Comparison of ENCODE assay signal across 19 cellular contexts in genomic region chr14:105711058-105711620, GRCh38.
DNase-seq lines count a peak whose midpoint lies in the region; ATAC-seq, FAIRE-seq and TF ChIP-seq lines count a peak whose summit lies in the region.
"Had no signal": no experiment of that assay in that cellular context is flagged by ENCODE, and none has a peak within 500 bp of the region (broad histone marks: within the 10 kb centered on the region; RNA-seq: fewer than 3 reads in every experiment).

No MANE protein-coding gene starts in this region.

- H3K27ac ChIP-seq in RWPE2 (ENCODE audit: poor library complexity, severe bottlenecking) (no peak overlapping the region), endodermal cell (ENCODE audit: low read depth, low read length) (no peak overlapping the region)
- H3K27ac ChIP-seq: C4-2B had no signal

- no peak overlapping the region for H3K4me3 Mint-ChIP-seq in activated T-cell treated with anti-CD3 and anti-CD28 coated beads, Interleukin-2, amount 50 U/mL, for 24 hours
- H3K4me3 Mint-ChIP-seq in activated T-cell treated with anti-CD3 and anti-CD28 coated beads, Interleukin-2, amount 50 U/mL, for 4 hours = no peak overlapping the region
- H3K4me3 Mint-ChIP-seq in endodermal cell = no peak overlapping the region
- H3K4me3 Mint-ChIP-seq in stimulated activated memory B cell treated with anti-CD40 and anti-IgM and Interleukin-4, amounts not matched to agents 10 μg/mL and 1 μg/mL and 100 μg/mL, for 72 hours = no peak overlapping the region
- H3K4me3 Mint-ChIP-seq: CD8-positive, alpha-beta T cell; HFFc6 had no signal

- no peak overlapping the region for H3K4me3 ChIP-seq in RWPE2 (ENCODE audit: severe bottlenecking)
- H3K4me3 ChIP-seq in endodermal cell (ENCODE audit: low read length) = no peak overlapping the region

- FAIRE-seq in urothelium cell line (lab: Jason Lieb, UNC) = no peak
- FAIRE-seq: D721Med, GM12892 had no signal

- H3K9me3 Mint-ChIP-seq in activated T-cell treated with anti-CD3 and anti-CD28 coated beads, Interleukin-2, amount 50 U/mL, for 24 hours = no peaks in the 10 kb centered on the region
- H3K9me3 Mint-ChIP-seq in activated T-cell treated with anti-CD3 and anti-CD28 coated beads, Interleukin-2, amount 50 U/mL, for 4 hours = no peaks in the 10 kb centered on the region
- H3K9me3 Mint-ChIP-seq in endodermal cell = peaks cover 44% of the 10 kb centered on the region
- H3K9me3 Mint-ChIP-seq in stimulated activated memory B cell treated with anti-CD40 and anti-IgM and Interleukin-4, amounts not matched to agents 10 μg/mL and 1 μg/mL and 100 μg/mL, for 72 hours = no peaks in the 10 kb centered on the region
- H3K9me3 Mint-ChIP-seq: CD8-positive, alpha-beta T cell had no signal

- no peak overlapping the region for H3K9ac ChIP-seq in endodermal cell (ENCODE audit: extremely low read depth, low read length, poor library complexity, severe bottlenecking)

- H3K36me3 ChIP-seq in RWPE2 (ENCODE audit: low read depth) = no peaks in the 10 kb centered on the region
- H3K36me3 ChIP-seq in endodermal cell (ENCODE audit: control insufficient read depth, insufficient read depth, low read length) = no peaks in the 10 kb centered on the region

- no peaks in the 10 kb centered on the region for H3K27me3 Mint-ChIP-seq in activated T-cell treated with anti-CD3 and anti-CD28 coated beads, Interleukin-2, amount 50 U/mL, for 24 hours
- no peaks in the 10 kb centered on the region for H3K27me3 Mint-ChIP-seq in activated T-cell treated with anti-CD3 and anti-CD28 coated beads, Interleukin-2, amount 50 U/mL, for 4 hours (ENCODE audit: low read depth)
- H3K27me3 Mint-ChIP-seq in endodermal cell (ENCODE audit: insufficient read depth) = peaks cover 2% of the 10 kb centered on the region
- H3K27me3 Mint-ChIP-seq in stimulated activated memory B cell treated with anti-CD40 and anti-IgM and Interleukin-4, amounts not matched to agents 10 μg/mL and 1 μg/mL and 100 μg/mL, for 72 hours = no peaks in the 10 kb centered on the region

- H3K36me3 Mint-ChIP-seq in activated T-cell treated with anti-CD3 and anti-CD28 coated beads, Interleukin-2, amount 50 U/mL, for 24 hours (ENCODE audit: low read depth) = no peaks in the 10 kb centered on the region
- no peaks in the 10 kb centered on the region for H3K36me3 Mint-ChIP-seq in activated T-cell treated with anti-CD3 and anti-CD28 coated beads, Interleukin-2, amount 50 U/mL, for 4 hours (ENCODE audit: insufficient read depth)
- no peaks in the 10 kb centered on the region for H3K36me3 Mint-ChIP-seq in endodermal cell (ENCODE audit: low read depth)
- H3K36me3 Mint-ChIP-seq in stimulated activated memory B cell treated with anti-CD40 and anti-IgM and Interleukin-4, amounts not matched to agents 10 μg/mL and 1 μg/mL and 100 μg/mL, for 72 hours = peaks cover 8% of the 10 kb centered on the region
- H3K36me3 Mint-ChIP-seq: CD8-positive, alpha-beta T cell had no signal

- H3K4me1 ChIP-seq in RWPE2 (ENCODE audit: insufficient read depth, poor library complexity, severe bottlenecking) = no peaks in the 10 kb centered on the region
- H3K4me1 ChIP-seq in endodermal cell (ENCODE audit: control insufficient read depth, insufficient read depth, low read length) = no peaks in the 10 kb centered on the region

- DNase-seq in activated T-cell treated with anti-CD3 and anti-CD28 coated beads, Interleukin-2, amount 50 U/mL, for 24 hours = peak; percentile 6
- DNase-seq in activated T-cell treated with anti-CD3 and anti-CD28 coated beads, Interleukin-2, amount 50 U/mL, for 4 hours = no peak
- DNase-seq in RWPE2 (ENCODE audit: low spot score) (peak; percentile 61), endodermal cell (peak; percentile 7), urothelium cell line (ENCODE audit: low spot score) (no peak)
- DNase-seq: ACHN, COR-L47, DMS153, DMS79 treated with DMSO at 0.1 percent for 48 hours, GDM1, HCEC 1CT, HFFc6 had no signal

- no peak overlapping the region for H3K27ac Mint-ChIP-seq in activated T-cell treated with anti-CD3 and anti-CD28 coated beads, Interleukin-2, amount 50 U/mL, for 24 hours
- no peak overlapping the region for H3K27ac Mint-ChIP-seq in endodermal cell
- peak overlapping the region; percentile 86 for H3K27ac Mint-ChIP-seq in stimulated activated memory B cell treated with anti-CD40 and anti-IgM and Interleukin-4, amounts not matched to agents 10 μg/mL and 1 μg/mL and 100 μg/mL, for 72 hours
- H3K27ac Mint-ChIP-seq: CD8-positive, alpha-beta T cell; HFFc6 had no signal

- no peak for ATAC-seq in activated T-cell treated with anti-CD3 and anti-CD28 coated beads, Interleukin-2, amount 50 U/mL, for 4 hours
- no peak for ATAC-seq in RWPE2 (ENCODE audit: low read depth)
- ATAC-seq in stimulated activated memory B cell treated with anti-CD40 and anti-IgM and Interleukin-4, amounts not matched to agents 10 μg/mL and 1 μg/mL and 100 μg/mL, for 72 hours = no peak
- ATAC-seq in GM18517 (IDR thresholded peaks at IDR 0.05; ENCODE audit: unreplicated experiment) = no peak
- no peak for ATAC-seq in GM21786 (IDR thresholded peaks at IDR 0.05; ENCODE audit: unreplicated experiment)
- ATAC-seq: CD8-positive, alpha-beta T cell had no signal

- H3K9me3 ChIP-seq in RWPE2 (ENCODE audit: severe bottlenecking) (no peaks in the 10 kb centered on the region), endodermal cell (ENCODE audit: control insufficient read depth, low read length) (peaks cover 7% of the 10 kb centered on the region)

- H3K4me1 Mint-ChIP-seq in activated T-cell treated with anti-CD3 and anti-CD28 coated beads, Interleukin-2, amount 50 U/mL, for 24 hours (ENCODE audit: low read depth) = no peaks in the 10 kb centered on the region
- no peaks in the 10 kb centered on the region for H3K4me1 Mint-ChIP-seq in activated T-cell treated with anti-CD3 and anti-CD28 coated beads, Interleukin-2, amount 50 U/mL, for 4 hours (ENCODE audit: low read depth)
- no peaks in the 10 kb centered on the region for H3K4me1 Mint-ChIP-seq in endodermal cell
- peaks cover 19% of the 10 kb centered on the region for H3K4me1 Mint-ChIP-seq in stimulated activated memory B cell treated with anti-CD40 and anti-IgM and Interleukin-4, amounts not matched to agents 10 μg/mL and 1 μg/mL and 100 μg/mL, for 72 hours

- 71 to 83% methylated on average over 1 to 13 of the region's 18 CpGs for WGBS in endodermal cell (ENCODE audit: insufficient coverage in 1 of 2, insufficient read length in 1 of 2), 2 experiments

- TF ChIP-seq CTCF in RWPE2 (IDR thresholded peaks at IDR 0.05; ENCODE audit: poor library complexity, severe bottlenecking) = no peak
- TF ChIP-seq CTCF in endodermal cell (conservative IDR thresholded peaks at IDR 0.05) = no peak

- H3K27me3 ChIP-seq in RWPE2 (ENCODE audit: insufficient read depth, poor library complexity, severe bottlenecking) (no peaks in the 10 kb centered on the region), endodermal cell (ENCODE audit: control insufficient read depth, insufficient read depth, low read length, poor library complexity, severe bottlenecking) (no peaks in the 10 kb centered on the region)

Comparison
In these comparisons a context has a peak if more than half of its experiments do, and no peak if none do; other contexts are left out.
1. DNase-seq: peak in activated T-cell treated with anti-CD3 and anti-CD28 coated beads, Interleukin-2, amount 50 U/mL, for 24 hours (single experiment), RWPE2 (single experiment) and endodermal cell (single experiment); none in activated T-cell treated with anti-CD3 and anti-CD28 coated beads, Interleukin-2, amount 50 U/mL, for 4 hours (single experiment) and urothelium cell line (single experiment).